Comparison of ENCODE assay signal across 25 cellular contexts in genomic region chr2:10005461-10005860, GRCh38.
"Had no signal": no experiment of that assay in that cellular context is flagged by ENCODE, and none has a peak within 500 bp of the region (broad histone marks: within the 10 kb centered on the region; RNA-seq: fewer than 3 reads in every experiment).

No MANE protein-coding gene starts in this region.

- H3K4me3 Mint-ChIP-seq: activated CD4-positive, alpha-beta memory T cell treated with anti-CD3 and anti-CD28 coated beads, Interleukin-2, amount 10 ng/mL, durations not matched to agents 7 days and 5 days; activated CD4-positive, alpha-beta T cell treated with anti-CD3 and anti-CD28 coated beads for 36 hours; activated naive CD8-positive, alpha-beta T cell treated with anti-CD3 and anti-CD28 coated beads, Interleukin-2, amount 50 U/mL, for 24 hours; IgD-negative memory B cell; T-cell had no signal

- H3K4me1 Mint-ChIP-seq: activated CD4-positive, alpha-beta T cell treated with anti-CD3 and anti-CD28 coated beads for 36 hours; activated naive CD8-positive, alpha-beta T cell treated with anti-CD3 and anti-CD28 coated beads, Interleukin-2, amount 50 U/mL, for 24 hours; IgD-negative memory B cell had no signal

- H3K9me3 ChIP-seq: ascending aorta, body of pancreas had no signal

- H3K36me3 Mint-ChIP-seq: activated naive CD4-positive, alpha-beta T cell treated with anti-CD3 and anti-CD28 coated beads, Interleukin-2, amount 50 U/mL, for 72 hours; T-cell had no signal

- H3K4me3 ChIP-seq: body of pancreas, SK-N-MC had no signal

- H3K36me3 ChIP-seq: ascending aorta had no signal

- DNase-seq: activated CD4-positive, alpha-beta memory T cell treated with anti-CD3 and anti-CD28 coated beads, Interleukin-2, amount 10 ng/mL, durations not matched to agents 7 days and 5 days; activated CD4-positive, alpha-beta T cell treated with anti-CD3 and anti-CD28 coated beads for 36 hours; activated CD4-positive, alpha-beta T cell treated with anti-CD3 and anti-CD28 coated beads, Interleukin-2, amount 50 U/mL, for 1 hour; activated CD4-positive, CD25-positive, alpha-beta regulatory T cell; activated naive CD4-positive, alpha-beta T cell treated with Interleukin-2 at 50 U/mL for 16 hours; activated naive CD8-positive, alpha-beta T cell treated with anti-CD3 and anti-CD28 coated beads, Interleukin-2, amount 50 U/mL, for 24 hours; activated T-cell treated with anti-CD3 and anti-CD28 coated beads for 4 hours; amniotic stem cell; NCI-H1092; NCI-H1930; NCI-H2171 treated with DMSO at 0.1 percent for 48 hours; NCI-H226; NCI-H510A; NCI-H526 treated with DMSO at 0.1 percent for 48 hours; NCI-H82; RPMI8226; T-cell; T-helper 2 cell; T1000 had no signal

- H3K27me3 ChIP-seq: ascending aorta, body of pancreas had no signal

- H3K27ac Mint-ChIP-seq: activated CD4-positive, alpha-beta memory T cell treated with anti-CD3 and anti-CD28 coated beads, Interleukin-2, amount 10 ng/mL, durations not matched to agents 7 days and 5 days; activated CD4-positive, alpha-beta T cell treated with anti-CD3 and anti-CD28 coated beads for 36 hours; activated naive CD4-positive, alpha-beta T cell treated with anti-CD3 and anti-CD28 coated beads, Interleukin-2, amount 50 U/mL, for 72 hours; activated naive CD8-positive, alpha-beta T cell treated with anti-CD3 and anti-CD28 coated beads, Interleukin-2, amount 50 U/mL, for 24 hours; IgD-negative memory B cell; T-cell had no signal

- H3K27ac ChIP-seq: KMS-11, SK-N-MC had no signal

- H3K9me3 Mint-ChIP-seq: activated CD4-positive, alpha-beta memory T cell treated with anti-CD3 and anti-CD28 coated beads, Interleukin-2, amount 10 ng/mL, durations not matched to agents 7 days and 5 days; activated naive CD4-positive, alpha-beta T cell treated with anti-CD3 and anti-CD28 coated beads, Interleukin-2, amount 50 U/mL, for 72 hours; activated naive CD8-positive, alpha-beta T cell treated with anti-CD3 and anti-CD28 coated beads, Interleukin-2, amount 50 U/mL, for 24 hours; IgD-negative memory B cell; T-cell had no signal
